9 cellular contexts compared by ENCODE assay signal in genomic region chr2:204027105-204027504, GRCh38.
DNase-seq lines count a peak whose midpoint lies in the region; ATAC-seq and TF ChIP-seq lines count a peak whose summit lies in the region.
"Had no signal": no experiment of that assay in that cellular context is flagged by ENCODE, and none has a peak within 500 bp of the region (broad histone marks: within the 10 kb centered on the region; RNA-seq: fewer than 3 reads in every experiment).

No MANE protein-coding gene starts in this region.

- CTCF ChIA-PET in SK-N-SH (lab: Yijun Ruan, JAX) = interaction anchor here (0.9 to 1.3 kb wide), 2 partner anchors 12 to 13 kb away, joined by 3 read pairs; no protein-coding TSS in a partner anchor

- H3K9me3 Mint-ChIP-seq in endodermal cell = no peaks in the 10 kb centered on the region

- ATAC-seq in SK-N-SH treated with all-trans-retinoic acid at 6 μM for 48 hours (no peak), HG02623 (IDR thresholded peaks at IDR 0.05; ENCODE audit: unreplicated experiment) (peak; percentile 89), left cardiac atrium (no peak)

- H3K4me1 Mint-ChIP-seq in endodermal cell = peaks cover 10% of the 10 kb centered on the region

- no peak overlapping the region for H3K4me2 ChIP-seq in SK-N-SH
- H3K4me2 ChIP-seq in fibroblast of lung (ENCODE audit: extremely low read depth, insufficient read depth, low read length) = no peak overlapping the region

- no peak overlapping the region for H3K9ac ChIP-seq in SK-N-SH
- H3K9ac ChIP-seq in fibroblast of lung (ENCODE audit: insufficient read depth, low read length) = no peak overlapping the region
- no peak overlapping the region for H3K9ac ChIP-seq in endodermal cell (ENCODE audit: extremely low read depth, low read length, poor library complexity, severe bottlenecking)
- no peak overlapping the region for H3K9ac ChIP-seq in colonic mucosa (ENCODE audit: low read depth in 2 of 2, low read length in 2 of 2)

- H3K9me2 ChIP-seq in SK-N-SH = no peaks in the 10 kb centered on the region

- H3K4me1 ChIP-seq in SK-N-SH (ENCODE audit: control insufficient read depth in 1 of 2, insufficient read depth in 2 of 2, low read depth in 1 of 2, low read length in 1 of 2) (peaks cover 0 to 13% of the 10 kb centered on the region in 2 experiments; a peak in 3 of 4 replicates), fibroblast of lung (ENCODE audit: control insufficient read depth, extremely low read depth, insufficient read depth, low read length) (no peaks in the 10 kb centered on the region), endodermal cell (ENCODE audit: control insufficient read depth, insufficient read depth, low read length) (no peaks in the 10 kb centered on the region), colonic mucosa (no peaks in the 10 kb centered on the region)

- H3K4me3 Mint-ChIP-seq in endodermal cell = no peak overlapping the region

- no peaks in the 10 kb centered on the region for H3K9me3 ChIP-seq in SK-N-SH
- no peaks in the 10 kb centered on the region for H3K9me3 ChIP-seq in fibroblast of lung (ENCODE audit: control insufficient read depth, insufficient read depth, low read depth, low read length)
- H3K9me3 ChIP-seq in endodermal cell (ENCODE audit: control insufficient read depth, low read length) = no peaks in the 10 kb centered on the region
- H3K9me3 ChIP-seq in colonic mucosa = no peaks in the 10 kb centered on the region

- H3K36me3 Mint-ChIP-seq in endodermal cell (ENCODE audit: low read depth) = no peaks in the 10 kb centered on the region

- H3K27me3 Mint-ChIP-seq in endodermal cell (ENCODE audit: insufficient read depth) = no peaks in the 10 kb centered on the region

- 42% methylated on average over 3 of the region's 3 CpGs for WGBS in SK-N-SH (ENCODE audit: low lambda C conversion rate)
- WGBS in endodermal cell (ENCODE audit: insufficient coverage in 1 of 2, insufficient read length in 1 of 2), 2 experiments = 92 to 95% methylated on average over 3 of the region's 3 CpGs

- H3K4me3 ChIP-seq in SK-N-SH (ENCODE audit: low read depth in 2 of 2, low read length in 1 of 2) = no peak overlapping the region
- no peak overlapping the region for H3K4me3 ChIP-seq in fibroblast of lung (replicated peaks in 1 of 4; ENCODE audit: control extremely low read depth in 1 of 4, insufficient read depth in 1 of 4, low read depth in 3 of 4, low read length in 4 of 4)
- H3K4me3 ChIP-seq in endodermal cell (ENCODE audit: low read length) = no peak overlapping the region
- no peak overlapping the region for H3K4me3 ChIP-seq in colonic mucosa
- H3K4me3 ChIP-seq: lung had no signal

- H3F3A ChIP-seq in SK-N-SH (replicated peaks; ENCODE audit: insufficient read depth) = no peaks in the 10 kb centered on the region

- H3K27ac Mint-ChIP-seq in endodermal cell = no peak overlapping the region

- H2AFZ ChIP-seq in SK-N-SH (ENCODE audit: low read depth) = no peak overlapping the region; the same call in 1 of the 2 replicates
- no peak overlapping the region for H2AFZ ChIP-seq in fibroblast of lung (ENCODE audit: low read length)

- H4K20me1 ChIP-seq in SK-N-SH (ENCODE audit: insufficient read depth) (no peaks in the 10 kb centered on the region), fibroblast of lung (ENCODE audit: control insufficient read depth, extremely low read depth, insufficient read depth, low read length) (no peaks in the 10 kb centered on the region)

- H3K27ac ChIP-seq in SK-N-SH (ENCODE audit: low read depth in 2 of 2, low read length in 1 of 2) (no peak overlapping the region), fibroblast of lung (ENCODE audit: insufficient read depth, low read length) (no peak overlapping the region), endodermal cell (ENCODE audit: low read depth, low read length) (no peak overlapping the region), colonic mucosa (no peak overlapping the region)

- no peak for TF ChIP-seq RAD21 in SK-N-SH (IDR thresholded peaks at IDR 0.05; ENCODE audit: low read length)

- no peak for DNase-seq in SK-N-SH
- peak; percentile 53 for DNase-seq in NCI-H146 treated with DMSO at 0.1 percent for 48 hours (lab: John Stamatoyannopoulos, UW; ENCODE audit: unreplicated experiment)
- DNase-seq in fibroblast of lung (ENCODE audit: low read depth in 2 of 2) = peak; percentile 15 to 55
- DNase-seq in left cardiac atrium = no peak
- DNase-seq in endodermal cell = no peak
- DNase-seq in colonic mucosa = no peak

- H3K36me3 ChIP-seq in SK-N-SH (replicated peaks in 1 of 2; ENCODE audit: control insufficient read depth in 1 of 2, insufficient read depth in 2 of 2, low read length in 1 of 2) (no peaks in the 10 kb centered on the region), fibroblast of lung (ENCODE audit: control insufficient read depth, insufficient read depth, low read length) (no peaks in the 10 kb centered on the region), endodermal cell (ENCODE audit: control insufficient read depth, insufficient read depth, low read length) (no peaks in the 10 kb centered on the region), colonic mucosa (no peaks in the 10 kb centered on the region)

- H3K79me2 ChIP-seq in SK-N-SH (ENCODE audit: insufficient read depth) = no peaks in the 10 kb centered on the region
- no peaks in the 10 kb centered on the region for H3K79me2 ChIP-seq in fibroblast of lung (ENCODE audit: control insufficient read depth, insufficient read depth, low read length)

- POLR2A ChIA-PET in SK-N-SH (lab: Yijun Ruan, JAX) = no interaction called here

- H3K27me3 ChIP-seq in SK-N-SH (ENCODE audit: insufficient read depth) (no peaks in the 10 kb centered on the region; the same call in 1 of the 2 replicates), fibroblast of lung (ENCODE audit: control insufficient read depth, insufficient read depth, low read length) (no peaks in the 10 kb centered on the region), endodermal cell (ENCODE audit: control insufficient read depth, insufficient read depth, low read length, poor library complexity, severe bottlenecking) (no peaks in the 10 kb centered on the region), colonic mucosa (no peaks in the 10 kb centered on the region)

- TF ChIP-seq CTCF in SK-N-SH (IDR thresholded peaks at IDR 0.05) (no peak), fibroblast of lung (conservative IDR thresholded peaks at IDR 0.05 in 1 of 2, IDR thresholded peaks at IDR 0.05 in 1 of 2; ENCODE audit: low read depth in 1 of 2, low read length in 2 of 2) (no peak), endodermal cell (conservative IDR thresholded peaks at IDR 0.05) (no peak), colonic mucosa (IDR thresholded peaks at IDR 0.05) (no peak)

- intact Hi-C loops in left cardiac atrium (cut with DNase I) = no loop called here
- intact Hi-C loops in colonic mucosa (cut with DNase I) = no loop called here

- TF ChIP-seq EP300 in SK-N-SH (IDR thresholded peaks at IDR 0.05; ENCODE audit: borderline replicate concordance in 1 of 2, low read depth in 1 of 2, low read length in 1 of 2) = no peak

TF ChIP-seq in SK-N-SH, 30 proteins besides CTCF, POLR2A, EP300 and RAD21:
- TF ChIP-seq TCF12 (IDR thresholded peaks at IDR 0.05) (peak; percentile 35; the same call in 1 of the 2 replicates), FOSL2 (IDR thresholded peaks at IDR 0.05; ENCODE audit: borderline replicate concordance, low read depth) (no peak), GABPA (IDR thresholded peaks at IDR 0.05; ENCODE audit: low read depth) (no peak)

TF ChIP-seq in SK-N-SH treated with all-trans-retinoic acid at 6 μM for 48 hours, 23 proteins besides CTCF, POLR2A, EP300 and RAD21 (continues in another document):
- TF ChIP-seq CSDC2 (CRISPR knock-in tag; IDR thresholded peaks at IDR 0.05) (no peak), RARB (CRISPR knock-in tag; IDR thresholded peaks at IDR 0.05) (no peak), ISL1 (CRISPR knock-in tag; IDR thresholded peaks at IDR 0.05) (no peak), GLIS3 (CRISPR knock-in tag; IDR thresholded peaks at IDR 0.05) (no peak), ZC3H10 (CRISPR knock-in tag; IDR thresholded peaks at IDR 0.05) (no peak), SNAI2 (CRISPR knock-in tag; IDR thresholded peaks at IDR 0.05) (no peak), TCF4 (CRISPR knock-in tag; IDR thresholded peaks at IDR 0.05; ENCODE audit: borderline replicate concordance) (no peak), ZNF70 (CRISPR knock-in tag; IDR thresholded peaks at IDR 0.05) (no peak), ZNF565 (CRISPR knock-in tag; conservative IDR thresholded peaks at IDR 0.05; ENCODE audit: low read depth) (no peak), TOX (CRISPR knock-in tag; IDR thresholded peaks at IDR 0.05; ENCODE audit: borderline replicate concordance) (no peak), POU6F1 (CRISPR knock-in tag; IDR thresholded peaks at IDR 0.05; ENCODE audit: borderline replicate concordance, low read depth) (no peak), PPARA (CRISPR knock-in tag; IDR thresholded peaks at IDR 0.05; ENCODE audit: borderline replicate concordance) (no peak), ZFP30 (CRISPR knock-in tag; IDR thresholded peaks at IDR 0.05) (no peak)

Comparison
In these comparisons a context has a peak if more than half of its experiments do, and no peak if none do; other contexts are left out.
1. DNase-seq: peak in NCI-H146 treated with DMSO at 0.1 percent for 48 hours (single experiment) and fibroblast of lung (2 of 2); none in SK-N-SH (single experiment), left cardiac atrium (single experiment), endodermal cell (single experiment) and colonic mucosa (single experiment).